23 cellular contexts compared by ENCODE assay signal in the genomic region with DNA sequence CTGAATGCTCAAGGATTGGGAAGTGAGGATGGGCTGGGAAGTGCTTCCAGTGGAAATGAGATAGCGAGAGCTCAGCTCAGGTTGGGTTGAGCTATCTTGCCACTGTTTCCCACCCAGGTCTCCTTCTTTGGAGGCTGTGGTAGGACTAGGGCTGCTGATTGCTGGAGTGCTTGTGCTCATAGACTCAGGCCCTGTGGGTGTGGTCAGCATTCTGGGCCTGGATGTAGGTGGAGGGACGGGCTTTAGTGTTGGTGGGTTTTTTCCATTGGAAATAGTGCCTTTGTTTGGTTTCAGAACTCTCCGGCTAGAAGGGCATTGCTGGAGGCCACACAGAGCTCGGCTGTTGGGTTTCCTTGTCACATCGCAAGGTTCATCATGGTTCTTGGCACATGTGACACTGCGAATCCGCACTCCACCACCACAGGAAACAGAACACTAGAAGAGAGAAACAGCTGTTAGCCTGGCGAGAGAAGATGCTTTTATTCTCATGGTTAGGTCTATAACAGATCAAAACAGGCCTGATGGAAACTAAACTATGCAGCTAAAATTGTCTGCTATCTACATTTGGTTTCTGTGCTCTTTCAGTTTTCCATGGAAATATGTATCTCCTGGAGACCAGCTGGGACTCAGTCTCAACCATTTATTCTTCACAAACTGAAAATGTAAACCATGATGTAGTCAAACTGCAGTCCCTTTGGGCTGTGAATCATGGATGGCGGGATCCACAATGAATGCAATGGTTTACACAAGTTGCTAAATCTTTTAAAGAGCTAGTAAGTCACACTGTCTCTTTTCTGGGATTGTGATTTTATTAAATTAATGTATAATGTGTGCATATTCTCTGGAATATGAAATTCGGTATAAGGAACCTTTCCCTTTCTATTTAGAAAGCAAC.
"Had no signal": no experiment of that assay in that cellular context is flagged by ENCODE, and none has a peak within 500 bp of the region (broad histone marks: within the 10 kb centered on the region; RNA-seq: fewer than 3 reads in every experiment).

No MANE protein-coding gene starts in this region.

- H3K4me1 ChIP-seq: adrenal gland had no signal

- H3K27ac Mint-ChIP-seq: activated CD4-positive, alpha-beta memory T cell treated with anti-CD3 and anti-CD28 coated beads, Interleukin-2, amount 10 ng/mL, durations not matched to agents 7 days and 5 days; activated CD4-positive, alpha-beta T cell treated with anti-CD3 and anti-CD28 coated beads, Interleukin-2, amount 10 ng/mL, durations not matched to agents 7 days and 5 days; activated naive CD4-positive, alpha-beta T cell treated with anti-CD3 and anti-CD28 coated beads, Interleukin-2, amount 10 ng/mL, durations not matched to agents 7 days and 5 days; activated naive CD8-positive, alpha-beta T cell treated with anti-CD3 and anti-CD28 coated beads, Interleukin-2, amount 10 ng/mL, durations not matched to agents 7 days and 5 days; activated T-cell treated with anti-CD3 and anti-CD28 coated beads, Interleukin-2, amount 50 U/mL, for 72 hours; activated T-helper 2 cell treated with anti-CD3 and anti-CD28 coated beads, Interferon-gamma antibody, Interleukin-2, Interleukin-4, amounts not matched to agents 10 μg/mL and 5 μg/mL and 100 μg/mL, durations not matched to agents 14 hours and 24 hours and 36 hours; T-cell had no signal

- H3K9me3 ChIP-seq: adrenal gland had no signal

- H3K4me3 ChIP-seq: adrenal gland, K562 had no signal

- H3K36me3 ChIP-seq: adrenal gland had no signal

- ATAC-seq: activated T-cell treated with anti-CD3 and anti-CD28 coated beads, Interleukin-2, amount 50 U/mL, for 72 hours; K562; PC-3; T-cell had no signal

- DNase-seq: activated CD4-positive, alpha-beta memory T cell treated with anti-CD3 and anti-CD28 coated beads, Interleukin-2, amount 10 ng/mL, durations not matched to agents 7 days and 5 days; activated CD4-positive, alpha-beta T cell treated with anti-CD3 and anti-CD28 coated beads, Interleukin-2, amount 10 ng/mL, durations not matched to agents 7 days and 5 days; activated CD4-positive, CD25-positive, alpha-beta regulatory T cell; activated CD8-positive, alpha-beta memory T cell treated with anti-CD3 and anti-CD28 coated beads, Interleukin-2, amount 50 U/mL, for 4 hours; activated gamma-delta T cell treated with Interleukin-2 at 50 U/mL for 16 hours; activated naive CD4-positive, alpha-beta T cell treated with anti-CD3 and anti-CD28 coated beads, Interleukin-2, amount 10 ng/mL, durations not matched to agents 7 days and 5 days; activated naive CD8-positive, alpha-beta T cell treated with anti-CD3 and anti-CD28 coated beads, Interleukin-2, amount 10 ng/mL, durations not matched to agents 7 days and 5 days; activated T-cell treated with anti-CD3 and anti-CD28 coated beads, Interleukin-2, amount 50 U/mL, for 72 hours; adrenal gland; anterior cingulate cortex; caudate nucleus; Kasumi-1; NCI-H146; NCI-H187 treated with DMSO at 0.1 percent for 48 hours; NCI-H2081 treated with DMSO at 0.1 percent for 48 hours; NCI-H446; NCI-H524; PC-3; SIG-M5; T-cell had no signal

- H3K27ac ChIP-seq: adrenal gland, VCaP had no signal

- H3K36me3 Mint-ChIP-seq: activated naive CD4-positive, alpha-beta T cell treated with anti-CD3 and anti-CD28 coated beads, Interleukin-2, amount 10 ng/mL, durations not matched to agents 7 days and 5 days; activated naive CD8-positive, alpha-beta T cell treated with anti-CD3 and anti-CD28 coated beads, Interleukin-2, amount 10 ng/mL, durations not matched to agents 7 days and 5 days; T-cell had no signal

- H3K27me3 ChIP-seq: adrenal gland had no signal
